Comparison of ENCODE assay signal across 13 cellular contexts in genomic region chr3:18080198-18080689, GRCh38.
DNase-seq lines count a peak whose midpoint lies in the region; ATAC-seq and TF ChIP-seq lines count a peak whose summit lies in the region.
"Had no signal": no experiment of that assay in that cellular context is flagged by ENCODE, and none has a peak within 500 bp of the region (broad histone marks: within the 10 kb centered on the region; RNA-seq: fewer than 3 reads in every experiment).

No MANE protein-coding gene starts in this region.

- intact Hi-C loops in activated naive CD4-positive, alpha-beta T cell treated with anti-CD3 and anti-CD28 coated beads for 36 hours (cut with micrococcal nuclease): no loop called here

- no peaks in the 10 kb centered on the region for H3K27me3 ChIP-seq in foreskin keratinocyte
- H3K27me3 ChIP-seq: gastroesophageal sphincter had no signal

- no peaks in the 10 kb centered on the region for H3K9me3 Mint-ChIP-seq in activated naive CD4-positive, alpha-beta T cell treated with anti-CD3 and anti-CD28 coated beads for 36 hours

- in situ Hi-C loops in ACHN (cut with HindIII; ENCODE audit: low pct_ligation_motif_present, low pct_unique_long_range_greater_than_20kb, low sequenced_read_pairs): no loop called here

- DNase-seq in AG10803 (ENCODE audit: low read depth) (peak; percentile 34), UCSD-AML1 (lab: John Stamatoyannopoulos, UW; ENCODE audit: unreplicated experiment) (peak; percentile 9), foreskin keratinocyte (peak in 1 of 2 donors; percentile 37), superior temporal gyrus (ENCODE audit: extremely low spot score) (no peak), ACHN (no peak), MV-4-11 (lab: John Stamatoyannopoulos, UW) (no peak)
- no peak for DNase-seq in activated naive CD4-positive, alpha-beta T cell treated with anti-CD3 and anti-CD28 coated beads for 36 hours
- DNase-seq: NCI-H524 treated with DMSO at 0.1 percent for 48 hours, Right ventricle myocardium superior, WERI-Rb-1 had no signal

- peaks cover 14% of the 10 kb centered on the region for H3K27me3 Mint-ChIP-seq in activated naive CD4-positive, alpha-beta T cell treated with anti-CD3 and anti-CD28 coated beads for 36 hours (ENCODE audit: low read depth)

- H3K4me1 ChIP-seq in foreskin keratinocyte: peaks cover 8% of the 10 kb centered on the region
- H3K4me1 ChIP-seq: gastroesophageal sphincter, prostate gland had no signal

- ATAC-seq in foreskin keratinocyte: peak; percentile 90
- ATAC-seq: gastroesophageal sphincter had no signal

- H3K4me3 ChIP-seq in AG10803 (ENCODE audit: low read length): no peak overlapping the region
- H3K4me3 ChIP-seq: gastroesophageal sphincter, prostate gland had no signal

- peaks cover 20% of the 10 kb centered on the region; the same call in 1 of the 2 replicates for H3K36me3 ChIP-seq in KOPT-K1 (ENCODE audit: insufficient read depth, low read length)
- H3K36me3 ChIP-seq: gastroesophageal sphincter, prostate gland, WERI-Rb-1 had no signal

- peaks cover 2% of the 10 kb centered on the region for H3K4me1 Mint-ChIP-seq in activated naive CD4-positive, alpha-beta T cell treated with anti-CD3 and anti-CD28 coated beads for 36 hours (ENCODE audit: low read depth)

- H3K4me3 Mint-ChIP-seq in activated naive CD4-positive, alpha-beta T cell treated with anti-CD3 and anti-CD28 coated beads for 36 hours: no peak overlapping the region

- H3K27ac Mint-ChIP-seq in activated naive CD4-positive, alpha-beta T cell treated with anti-CD3 and anti-CD28 coated beads for 36 hours: no peak overlapping the region

- TF ChIP-seq CTCF in AG10803 (conservative IDR thresholded peaks at IDR 0.05; ENCODE audit: low read length) (no peak), foreskin keratinocyte (conservative IDR thresholded peaks at IDR 0.05) (no peak)

- H3K27ac ChIP-seq in KOPT-K1 (ENCODE audit: low read depth, low read length, poor library complexity, severe bottlenecking): peak overlapping the region; percentile 67
- H3K27ac ChIP-seq in foreskin keratinocyte: no peak overlapping the region
- H3K27ac ChIP-seq: gastroesophageal sphincter, prostate gland, WERI-Rb-1 had no signal

- no peaks in the 10 kb centered on the region for H3K36me3 Mint-ChIP-seq in activated naive CD4-positive, alpha-beta T cell treated with anti-CD3 and anti-CD28 coated beads for 36 hours (ENCODE audit: low read depth)

- CTCF ChIA-PET in activated naive CD4-positive, alpha-beta T cell treated with anti-CD3 and anti-CD28 coated beads for 36 hours (lab: Charles Lee): no interaction called here

- no peaks in the 10 kb centered on the region for H3K9me3 ChIP-seq in KOPT-K1 (ENCODE audit: insufficient read depth, low read length, poor library complexity, severe bottlenecking)
- H3K9me3 ChIP-seq: gastroesophageal sphincter, prostate gland had no signal

Comparison
In these comparisons a context has a peak if more than half of its experiments do, and no peak if none do; other contexts are left out.
1. DNase-seq: peak in AG10803 (single experiment) and UCSD-AML1 (single experiment); none in superior temporal gyrus (single experiment), ACHN (single experiment), MV-4-11 (single experiment) and activated naive CD4-positive, alpha-beta T cell treated with anti-CD3 and anti-CD28 coated beads for 36 hours (single experiment).